In the genomic region with DNA sequence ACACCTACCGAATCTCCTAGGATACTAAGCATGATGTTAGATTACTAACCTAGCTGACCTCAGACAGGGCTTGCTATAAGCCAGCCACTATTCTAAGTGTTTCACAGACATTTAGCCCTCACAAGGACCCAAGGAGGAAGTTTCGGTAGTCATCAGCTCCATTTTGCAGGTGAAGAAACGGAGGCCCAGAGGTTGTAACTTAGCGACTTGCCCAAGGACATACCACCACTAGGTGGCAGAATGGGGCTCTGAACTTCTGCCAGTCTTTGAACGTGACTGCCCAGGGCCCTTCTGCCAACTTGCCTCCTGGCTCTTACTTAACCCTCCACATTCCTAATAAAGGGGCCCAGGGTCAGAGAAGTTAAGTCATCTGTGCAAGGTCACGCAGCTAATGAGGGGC, we compare ENCODE assay signal across 8 cellular contexts.
A peak's percentile ranks its signal among the peaks of the same experiment; 100 is the strongest.
DNase-seq lines count a peak whose midpoint lies in the region; ATAC-seq and TF ChIP-seq lines count a peak whose summit lies in the region.

No MANE protein-coding gene starts in this region.

- H3K27ac Mint-ChIP-seq in neural crest cell (ENCODE audit: unreplicated experiment): no peak overlapping the region

- no peaks in the 10 kb centered on the region for H3K4me1 Mint-ChIP-seq in neural crest cell

- H3K27me3 Mint-ChIP-seq in neural crest cell (ENCODE audit: low read depth): peaks cover 11% of the 10 kb centered on the region

- TF ChIP-seq CTCF in LNCAP (IDR thresholded peaks at IDR 0.05) (peak; percentile 80), neural crest cell (conservative IDR thresholded peaks at IDR 0.05) (peak; percentile 67)

- no peak overlapping the region for H3K4me3 Mint-ChIP-seq in neural crest cell

- no peak for ATAC-seq in GM21619 (IDR thresholded peaks at IDR 0.05; ENCODE audit: unreplicated experiment)
- ATAC-seq in GM18868 (IDR thresholded peaks at IDR 0.05; ENCODE audit: unreplicated experiment): no peak

- H3K36me3 Mint-ChIP-seq in neural crest cell (ENCODE audit: low read depth): no peaks in the 10 kb centered on the region

- DNase-seq in NCI-H1436 (lab: John Stamatoyannopoulos, UW) (peak; percentile 4), NCI-H1436 treated with DMSO at 0.1 percent for 48 hours (lab: John Stamatoyannopoulos, UW) (no peak), T-helper 9 cell (peak; percentile 14), dermis microvascular lymphatic vessel endothelial cell (ENCODE audit: low read depth in 2 of 2) (peak; percentile 9 to 15), neural crest cell (ENCODE audit: low read depth, low spot score) (peak; percentile 51)

- no peaks in the 10 kb centered on the region for H3K9me3 Mint-ChIP-seq in neural crest cell
